ENCODE assay signal across 8 cellular contexts in the genomic region with DNA sequence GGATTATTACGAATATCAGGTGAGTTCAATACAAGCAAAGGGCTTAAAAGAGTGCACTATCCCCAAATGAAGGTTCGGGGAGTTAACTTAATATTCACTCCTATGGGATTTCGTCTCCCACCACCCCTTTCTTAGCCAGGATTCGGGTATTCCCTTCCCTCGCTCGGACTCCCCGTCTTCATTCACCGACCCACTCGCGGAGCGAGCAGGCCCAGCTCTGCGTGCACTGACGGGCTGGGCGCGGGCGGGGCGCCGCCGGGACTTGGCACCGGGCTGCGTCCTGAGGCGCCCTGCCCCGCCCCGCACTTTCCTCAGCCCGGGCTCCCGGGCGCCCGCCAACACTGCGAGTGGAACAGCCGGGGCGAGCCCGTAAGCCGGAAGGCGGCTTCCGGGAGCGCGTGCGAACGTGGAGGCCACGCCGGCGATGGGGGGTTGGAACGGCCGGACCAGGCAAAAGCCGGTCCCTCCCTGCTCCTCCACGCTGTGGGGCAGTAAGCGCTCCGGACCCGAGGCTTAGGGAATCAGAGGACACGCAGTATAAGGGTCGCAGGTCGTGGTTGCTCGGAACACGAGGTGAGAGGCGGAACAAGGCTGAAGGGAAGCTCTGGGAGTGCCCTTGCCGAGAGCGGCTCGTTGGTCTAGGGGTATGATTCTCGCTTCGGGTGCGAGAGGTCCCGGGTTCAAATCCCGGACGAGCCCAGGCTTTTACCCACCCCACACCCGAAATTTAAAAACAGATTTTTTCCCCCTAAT. TPM values are rescaled to one million over a fixed set of nuclear protein-coding genes. Genes with fewer than 3 reads are reported as not detected.
A peak's percentile ranks its signal among the peaks of the same experiment; 100 is the strongest.
DNase-seq lines count a peak whose midpoint lies in the region; ATAC-seq and TF ChIP-seq lines count a peak whose summit lies in the region.

No MANE protein-coding gene starts in this region.

- DNase-seq in DND-41, result peak; percentile 87
- no peak for DNase-seq in Panc1 (ENCODE audit: low read depth, low spot score)
- DNase-seq in activated T-helper 1 cell treated with anti-CD3 and anti-CD28 coated beads, Interleukin-12 subunit alpha, Interleukin-12 subunit beta, Interleukin-2, Interleukin-4 antibody, amounts not matched to agents 30 ng/mL and 10 ng/mL and 1 ng/mL, durations not matched to agents 14 hours and 24 hours and 36 hours (ENCODE audit: low spot score), result peak; percentile 75
- DNase-seq in fibroblast of lung (ENCODE audit: low read depth in 2 of 2), result peak; percentile 72 to 86
- DNase-seq in natural killer cell treated with Interleukin-12 subunit alpha and Interleukin-12 subunit beta and Interleukin-15 and Interleukin-18, amount 100 ng/mL, for 72 hours (ENCODE audit: low spot score), result peak; percentile 88
- peak; percentile 88 for DNase-seq in stimulated activated naive CD4-positive, alpha-beta T cell treated with Interleukin-2 at 50 U/mL for 16 hours (lab: John Stamatoyannopoulos, UW)

- ATAC-seq in DND-41 (ENCODE audit: insufficient read depth, low read depth) (peak; percentile 82), GM21825 (IDR thresholded peaks at IDR 0.05; ENCODE audit: unreplicated experiment) (peak; percentile 49), Panc1 (peak; percentile 86)
- peak; percentile 86 to 89 for ATAC-seq in natural killer cell treated with Interleukin-12 subunit alpha and Interleukin-12 subunit beta and Interleukin-15 and Interleukin-18, amount 100 ng/mL, for 72 hours

- no peaks in the 10 kb centered on the region for H3K9me3 Mint-ChIP-seq in activated T-helper 1 cell treated with anti-CD3 and anti-CD28 coated beads, Interleukin-12 subunit alpha, Interleukin-12 subunit beta, Interleukin-2, Interleukin-4 antibody, amounts not matched to agents 30 ng/mL and 10 ng/mL and 1 ng/mL, durations not matched to agents 14 hours and 24 hours and 36 hours
- H3K9me3 Mint-ChIP-seq in natural killer cell treated with Interleukin-12 subunit alpha and Interleukin-12 subunit beta and Interleukin-15 and Interleukin-18, amount 100 ng/mL, for 72 hours, result no peaks in the 10 kb centered on the region

- intact Hi-C loops in Panc1 (cut with micrococcal nuclease; ENCODE audit: unreplicated experiment), result no loop called here
- intact Hi-C loops in activated T-helper 1 cell treated with anti-CD3 and anti-CD28 coated beads, Interleukin-12 subunit alpha, Interleukin-12 subunit beta, Interleukin-2, Interleukin-4 antibody, amounts not matched to agents 30 ng/mL and 10 ng/mL and 1 ng/mL, durations not matched to agents 14 hours and 24 hours and 36 hours (cut with micrococcal nuclease), result loop anchor here (1.0 to 10.0 kb wide), 7 partner anchors 8 to 839 kb away; partner anchors contain the start of genes POU2F1, RCSD1 and TADA1

- H3K27ac ChIP-seq in DND-41 (ENCODE audit: low read length) (peak overlapping the region; percentile 99), KOPT-K1 (ENCODE audit: low read depth, low read length, poor library complexity, severe bottlenecking) (peak overlapping the region; percentile 90), Panc1 (ENCODE audit: low read length) (peak overlapping the region; percentile 92), fibroblast of lung (ENCODE audit: insufficient read depth, low read length) (peak overlapping the region; percentile 97)

- H3K36me3 Mint-ChIP-seq in activated T-helper 1 cell treated with anti-CD3 and anti-CD28 coated beads, Interleukin-12 subunit alpha, Interleukin-12 subunit beta, Interleukin-2, Interleukin-4 antibody, amounts not matched to agents 30 ng/mL and 10 ng/mL and 1 ng/mL, durations not matched to agents 14 hours and 24 hours and 36 hours (ENCODE audit: low read depth), result peaks cover 2% of the 10 kb centered on the region
- no peaks in the 10 kb centered on the region for H3K36me3 Mint-ChIP-seq in natural killer cell treated with Interleukin-12 subunit alpha and Interleukin-12 subunit beta and Interleukin-15 and Interleukin-18, amount 100 ng/mL, for 72 hours

- CTCF ChIA-PET in Panc1 (lab: Charles Lee), result interaction anchor here (0.6 to 0.7 kb wide), 5 partner anchors 9 to 658 kb away, joined by 3 to 6 read pairs (median 3); no protein-coding TSS in a partner anchor

- peaks cover 52% of the 10 kb centered on the region for H3K4me1 Mint-ChIP-seq in activated T-helper 1 cell treated with anti-CD3 and anti-CD28 coated beads, Interleukin-12 subunit alpha, Interleukin-12 subunit beta, Interleukin-2, Interleukin-4 antibody, amounts not matched to agents 30 ng/mL and 10 ng/mL and 1 ng/mL, durations not matched to agents 14 hours and 24 hours and 36 hours (ENCODE audit: low read depth)
- H3K4me1 Mint-ChIP-seq in natural killer cell treated with Interleukin-12 subunit alpha and Interleukin-12 subunit beta and Interleukin-15 and Interleukin-18, amount 100 ng/mL, for 72 hours (ENCODE audit: low read depth in 2 of 2), result peaks cover 30 to 34% of the 10 kb centered on the region in 2 donors

- POLR2A ChIA-PET in Panc1 (lab: Charles Lee), result interaction anchor here (0.6 to 0.8 kb wide), 6 partner anchors 94 to 494 kb away, joined by 3 to 10 read pairs (median 4); partner anchors contain the start of gene CREG1

- H3K4me3 ChIP-seq in DND-41 (ENCODE audit: low read depth in 1 of 2, low read length in 2 of 2), result peak overlapping the region; percentile 46 to 93
- H3K4me3 ChIP-seq in Panc1 (ENCODE audit: low read depth in 2 of 2, low read length in 2 of 2), result peak overlapping the region; percentile 92 to 94
- H3K4me3 ChIP-seq in fibroblast of lung (replicated peaks in 1 of 4; ENCODE audit: control extremely low read depth in 1 of 4, insufficient read depth in 1 of 4, low read depth in 3 of 4, low read length in 4 of 4), result peak overlapping the region; percentile 80 to 96 (median 89)

- BruUV-seq in Panc1 (replicated peaks; lab: Mats Ljungman, UMichigan), result no TSS peak

- peak overlapping the region; percentile 98 for H2AFZ ChIP-seq in DND-41 (ENCODE audit: low read depth, low read length)
- H2AFZ ChIP-seq in fibroblast of lung (ENCODE audit: low read length), result peak overlapping the region; percentile 99

- H3K79me2 ChIP-seq in DND-41 (ENCODE audit: insufficient read depth, low read length) (no peaks in the 10 kb centered on the region), fibroblast of lung (ENCODE audit: control insufficient read depth, insufficient read depth, low read length) (no peaks in the 10 kb centered on the region)

- H3K9me3 ChIP-seq in DND-41 (ENCODE audit: insufficient read depth, low read length, severe bottlenecking) (no peaks in the 10 kb centered on the region), KOPT-K1 (ENCODE audit: insufficient read depth, low read length, poor library complexity, severe bottlenecking) (no peaks in the 10 kb centered on the region), Panc1 (ENCODE audit: control insufficient read depth, insufficient read depth, low read depth, low read length) (no peaks in the 10 kb centered on the region), fibroblast of lung (ENCODE audit: control insufficient read depth, insufficient read depth, low read depth, low read length) (no peaks in the 10 kb centered on the region)

- H3K4me1 ChIP-seq in DND-41 (ENCODE audit: insufficient read depth, low read length), result peaks cover 27% of the 10 kb centered on the region
- peaks cover 6% of the 10 kb centered on the region; the same call in 1 of the 2 replicates for H3K4me1 ChIP-seq in Panc1 (ENCODE audit: control insufficient read depth, insufficient read depth, low read length)
- H3K4me1 ChIP-seq in fibroblast of lung (ENCODE audit: control insufficient read depth, extremely low read depth, insufficient read depth, low read length), result no peaks in the 10 kb centered on the region

- H3K27ac Mint-ChIP-seq in activated T-helper 1 cell treated with anti-CD3 and anti-CD28 coated beads, Interleukin-12 subunit alpha, Interleukin-12 subunit beta, Interleukin-2, Interleukin-4 antibody, amounts not matched to agents 30 ng/mL and 10 ng/mL and 1 ng/mL, durations not matched to agents 14 hours and 24 hours and 36 hours, result peak overlapping the region; percentile 94
- peak overlapping the region; percentile 87 to 100 for H3K27ac Mint-ChIP-seq in natural killer cell treated with Interleukin-12 subunit alpha and Interleukin-12 subunit beta and Interleukin-15 and Interleukin-18, amount 100 ng/mL, for 72 hours

- H3K36me3 ChIP-seq in DND-41 (ENCODE audit: insufficient read depth, low read length), result no peaks in the 10 kb centered on the region
- H3K36me3 ChIP-seq in KOPT-K1 (ENCODE audit: insufficient read depth, low read length), result no peaks in the 10 kb centered on the region
- H3K36me3 ChIP-seq in Panc1 (ENCODE audit: control insufficient read depth, insufficient read depth, low read length), result no peaks in the 10 kb centered on the region
- H3K36me3 ChIP-seq in fibroblast of lung (ENCODE audit: control insufficient read depth, insufficient read depth, low read length), result no peaks in the 10 kb centered on the region

- H3K4me3 Mint-ChIP-seq in activated T-helper 1 cell treated with anti-CD3 and anti-CD28 coated beads, Interleukin-12 subunit alpha, Interleukin-12 subunit beta, Interleukin-2, Interleukin-4 antibody, amounts not matched to agents 30 ng/mL and 10 ng/mL and 1 ng/mL, durations not matched to agents 14 hours and 24 hours and 36 hours, result peak overlapping the region; percentile 96
- peak overlapping the region; percentile 96 for H3K4me3 Mint-ChIP-seq in natural killer cell treated with Interleukin-12 subunit alpha and Interleukin-12 subunit beta and Interleukin-15 and Interleukin-18, amount 100 ng/mL, for 72 hours

- TF ChIP-seq CTCF in DND-41 (IDR thresholded peaks at IDR 0.05; ENCODE audit: borderline replicate concordance, extremely low read depth, low read length, poor library complexity, severe bottlenecking) (peak; percentile 9), Panc1 (IDR thresholded peaks at IDR 0.05) (no peak), fibroblast of lung (conservative IDR thresholded peaks at IDR 0.05 in 1 of 2, IDR thresholded peaks at IDR 0.05 in 1 of 2; ENCODE audit: low read depth in 1 of 2, low read length in 2 of 2) (no peak)

- H3K27me3 ChIP-seq in DND-41 (ENCODE audit: insufficient read depth, low read length, poor library complexity) (no peaks in the 10 kb centered on the region), Panc1 (ENCODE audit: control insufficient read depth, insufficient read depth, low read length) (no peaks in the 10 kb centered on the region), fibroblast of lung (ENCODE audit: control insufficient read depth, insufficient read depth, low read length) (no peaks in the 10 kb centered on the region)

- H3K9ac ChIP-seq in DND-41 (ENCODE audit: low read depth, low read length) (peak overlapping the region; percentile 78), fibroblast of lung (ENCODE audit: insufficient read depth, low read length) (peak overlapping the region; percentile 96)

- in situ Hi-C loops in Panc1 (cut with HindIII; ENCODE audit: low pct_unique_long_range_greater_than_20kb, low sequenced_read_pairs), result no loop called here

- H3K4me2 ChIP-seq in DND-41 (ENCODE audit: insufficient read depth, low read length) (peak overlapping the region; percentile 97), fibroblast of lung (ENCODE audit: extremely low read depth, insufficient read depth, low read length) (peak overlapping the region; percentile 94)

- no peaks in the 10 kb centered on the region for H4K20me1 ChIP-seq in DND-41 (ENCODE audit: insufficient read depth, low read length)
- H4K20me1 ChIP-seq in fibroblast of lung (ENCODE audit: control insufficient read depth, extremely low read depth, insufficient read depth, low read length), result no peaks in the 10 kb centered on the region

- H3K27me3 Mint-ChIP-seq in activated T-helper 1 cell treated with anti-CD3 and anti-CD28 coated beads, Interleukin-12 subunit alpha, Interleukin-12 subunit beta, Interleukin-2, Interleukin-4 antibody, amounts not matched to agents 30 ng/mL and 10 ng/mL and 1 ng/mL, durations not matched to agents 14 hours and 24 hours and 36 hours (ENCODE audit: insufficient read depth), result peaks cover 21% of the 10 kb centered on the region
- H3K27me3 Mint-ChIP-seq in natural killer cell treated with Interleukin-12 subunit alpha and Interleukin-12 subunit beta and Interleukin-15 and Interleukin-18, amount 100 ng/mL, for 72 hours, result peaks cover 0 to 2% of the 10 kb centered on the region in 2 donors

RNA-seq across cellular contexts. Expression of gene MPZL1, which starts 7.5 kb away (rescaled TPM):
- total RNA-seq in Panc1 (2021; ENCODE audit: unreplicated experiment), result 72.0 TPM
- polyA plus RNA-seq in Panc1 (2012; ENCODE audit: insufficient read length), result 39.0 TPM
- total RNA-seq in activated T-helper 1 cell treated with anti-CD3 and anti-CD28 coated beads, Interleukin-12 subunit alpha, Interleukin-12 subunit beta, Interleukin-2, Interleukin-4 antibody, amounts not matched to agents 30 ng/mL and 10 ng/mL and 1 ng/mL, durations not matched to agents 14 hours and 24 hours and 36 hours, result 40.8 and 40.9 TPM in 2 replicates
- 81.4 and 86.8 TPM in 2 replicates for total RNA-seq in fibroblast of lung
- polyA plus RNA-seq in fibroblast of lung, result 105 and 158 TPM in 2 replicates
- 93.6 and 132 TPM in 2 replicates for polyA plus RNA-seq in fibroblast of lung (2012)
- polyA minus RNA-seq in fibroblast of lung (ENCODE audit: low replicate concordance), result 43.0 and 45.3 TPM in 2 replicates
- 10 to 100 TPM; 15.3 to 25.6 TPM for total RNA-seq in natural killer cell treated with Interleukin-12 subunit alpha and Interleukin-12 subunit beta and Interleukin-15 and Interleukin-18, amount 100 ng/mL, for 72 hours
